1 cellular context compared by ENCODE assay signal in the genomic region with DNA sequence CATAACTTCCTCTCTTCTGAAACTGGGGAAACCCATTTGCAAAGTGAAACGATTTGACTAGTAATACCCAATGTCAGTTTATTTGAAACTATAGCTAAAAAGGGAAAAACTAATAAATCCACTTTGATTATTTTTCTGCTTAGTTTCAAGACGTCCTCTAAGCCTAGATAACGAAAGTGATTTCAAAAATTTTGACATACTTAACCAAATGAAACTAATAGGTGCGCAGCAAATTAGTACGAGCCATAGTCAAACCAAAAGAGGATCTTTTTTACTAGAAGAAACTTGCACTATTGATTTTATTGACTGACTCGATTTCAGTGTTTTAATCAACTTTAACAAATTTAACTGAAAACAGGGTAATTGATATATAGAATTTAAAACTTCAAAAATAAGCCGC.
TF ChIP-seq lines count a peak whose summit lies in the region.

No MANE protein-coding gene starts in this region.

TF ChIP-seq in GM23338, 12 proteins besides CTCF, POLR2A, EP300 and RAD21 (continued from another document):
- TF ChIP-seq REST (IDR thresholded peaks at IDR 0.05; ENCODE audit: unreplicated experiment) (no peak), ZNF331 (CRISPR knock-in tag; IDR thresholded peaks at IDR 0.05; ENCODE audit: low read depth) (no peak), ZNF114 (CRISPR knock-in tag; IDR thresholded peaks at IDR 0.05) (no peak), ZNF462 (CRISPR knock-in tag; IDR thresholded peaks at IDR 0.05) (no peak)
